8 cellular contexts compared by ENCODE assay signal in genomic region chr11:57597971-57598830, GRCh38. TPM values are rescaled to one million over a fixed set of nuclear protein-coding genes. Genes with fewer than 3 reads are reported as not detected.
A peak's percentile ranks its signal among the peaks of the same experiment; 100 is the strongest.
DNase-seq lines count a peak whose midpoint lies in the region; ATAC-seq and TF ChIP-seq lines count a peak whose summit lies in the region.

No MANE protein-coding gene starts in this region.

- TF ChIP-seq CTCF in A673 (conservative IDR thresholded peaks at IDR 0.05; ENCODE audit: low read depth, low read length) = no peak

- no TSS peak for BruUV-seq in A673 (replicated peaks; lab: Mats Ljungman, UMichigan)

- H3K4me1 ChIP-seq in A673 (ENCODE audit: insufficient read depth, low read length, poor library complexity, severe bottlenecking) (peaks cover 23% of the 10 kb centered on the region), muscle layer of duodenum (ENCODE audit: control insufficient read depth in 1 of 2, insufficient read depth in 2 of 2, low read length in 2 of 2) (peaks cover 0 to 4% of the 10 kb centered on the region in 2 donors)

- intact Hi-C loops in A673 (cut with micrococcal nuclease; ENCODE audit: unreplicated experiment) = no loop called here

- H3K9me3 ChIP-seq in A673 (ENCODE audit: low read depth, low read length, poor library complexity, severe bottlenecking) (no peaks in the 10 kb centered on the region), muscle layer of duodenum (ENCODE audit: control insufficient read depth in 1 of 2, low read length in 2 of 2) (no peaks in the 10 kb centered on the region)

- no peaks in the 10 kb centered on the region for H3K27me3 ChIP-seq in A673 (replicated peaks; ENCODE audit: insufficient read depth, low read depth, low read length, poor library complexity)
- no peaks in the 10 kb centered on the region for H3K27me3 ChIP-seq in muscle layer of duodenum (ENCODE audit: low read depth, low read length)

- no peak overlapping the region for H3K27ac ChIP-seq in A673 (ENCODE audit: low read depth, low read length, poor library complexity, severe bottlenecking)
- peak overlapping the region; percentile 34 for H3K27ac ChIP-seq in muscle layer of duodenum (ENCODE audit: low read length)

- CTCF ChIA-PET in A673 (lab: Charles Lee) = no interaction called here

- H3K4me3 ChIP-seq in A673 (ENCODE audit: low read depth, low read length, poor library complexity, severe bottlenecking) (peak overlapping the region; percentile 49), muscle layer of duodenum (ENCODE audit: low read depth in 1 of 2, low read length in 2 of 2) (peak overlapping the region; percentile 56 to 69)

- no peaks in the 10 kb centered on the region for H3K36me3 ChIP-seq in A673 (ENCODE audit: insufficient read depth, low read length, poor library complexity, severe bottlenecking)
- peaks cover 0 to 6% of the 10 kb centered on the region in 2 donors for H3K36me3 ChIP-seq in muscle layer of duodenum (ENCODE audit: control insufficient read depth in 1 of 2, insufficient read depth in 2 of 2, low read length in 2 of 2)

- DNase-seq in A673 (ENCODE audit: low spot score) = peak; percentile 54
- DNase-seq in NCI-H69 (lab: John Stamatoyannopoulos, UW) = peak; percentile 57
- peak; percentile 52 for DNase-seq in fibroblast of peridontal ligament (ENCODE audit: extremely low read depth)
- no peak for DNase-seq in NK-92 treated with Interleukin-12 subunit alpha and Interleukin-12 subunit beta, amount 100 ng/mL, for 24 hours (lab: John Stamatoyannopoulos, UW)

- ATAC-seq in HG03439 (IDR thresholded peaks at IDR 0.05; ENCODE audit: unreplicated experiment) (no peak), GM19328 (IDR thresholded peaks at IDR 0.05; ENCODE audit: unreplicated experiment) (no peak), HG02763 (IDR thresholded peaks at IDR 0.05; ENCODE audit: unreplicated experiment) (no peak)

- POLR2A ChIA-PET in A673 (lab: Charles Lee; ENCODE audit: low non-redundant PET) = no interaction called here

RNA-seq across cellular contexts. Expression of gene SERPING1, which starts 0.7 kb away (rescaled TPM):
- 5.2 and 7.0 TPM in 2 replicates for total RNA-seq in A673 (2021)

RNA-seq across cellular contexts. Expression of gene UBE2L6, which starts 30.7 kb away (rescaled TPM):
- total RNA-seq in A673 (2021) = 30.4 and 38.8 TPM in 2 replicates

RNA-seq across cellular contexts. Expression of gene YPEL4, which starts 51.5 kb away (rescaled TPM):
- 0.20 TPM in 1 of 2 replicates, not detected in the other for total RNA-seq in A673 (2021)

RNA-seq across cellular contexts. Expression of gene CLP1, which starts 59.4 kb away (rescaled TPM):
- 23.4 and 26.8 TPM in 2 replicates for total RNA-seq in A673 (2021)
